Comparison of ENCODE assay signal across 19 cellular contexts in genomic region chr12:123145211-123145610, GRCh38.
"Had no signal": no experiment of that assay in that cellular context is flagged by ENCODE, and none has a peak within 500 bp of the region (broad histone marks: within the 10 kb centered on the region; RNA-seq: fewer than 3 reads in every experiment).

No MANE protein-coding gene starts in this region.

- H3K4me2 ChIP-seq: hepatocyte, smooth muscle cell had no signal

- ATAC-seq: foreskin keratinocyte, left colon, natural killer cell, upper lobe of right lung had no signal

- H2AFZ ChIP-seq: hepatocyte had no signal

- H3K4me3 ChIP-seq: coronary artery, hepatocyte, smooth muscle cell, suprapubic skin, tibial artery, upper lobe of right lung, vagina had no signal

- H3K36me3 Mint-ChIP-seq: natural killer cell had no signal

- H3K27ac ChIP-seq: coronary artery, foreskin keratinocyte, hepatocyte, suprapubic skin, tibial artery, upper lobe of right lung, vagina had no signal

- H3K4me3 Mint-ChIP-seq: endodermal cell, natural killer cell, neural crest cell had no signal

- H3K27ac Mint-ChIP-seq: endodermal cell, natural killer cell had no signal

- H3K36me3 ChIP-seq: suprapubic skin, tibial artery, upper lobe of right lung, vagina had no signal

- FAIRE-seq: endothelial cell of umbilical vein had no signal

- H3K27me3 ChIP-seq: foreskin keratinocyte, hepatocyte, suprapubic skin, tibial artery, upper lobe of right lung, vagina had no signal

- H3K9me3 ChIP-seq: suprapubic skin, tibial artery, upper lobe of right lung, vagina had no signal

- DNase-seq: effector CD4-positive, alpha-beta T cell; endodermal cell; erythroblast; foreskin keratinocyte; left colon; mesendoderm; natural killer cell; posterior cingulate gyrus; stimulated activated CD4-positive, alpha-beta T cell treated with anti-CD3 and anti-CD28 coated beads, Interleukin-2, amount 100 ng/mL, for 48 hours; stimulated activated naive CD4-positive, alpha-beta T cell treated with Interleukin-2 at 50 U/mL for 16 hours; tibial artery; upper lobe of right lung had no signal

- H3K9me3 Mint-ChIP-seq: endodermal cell, natural killer cell, neural crest cell had no signal
